Comparison of ENCODE assay signal across 1 cellular context in genomic region chr15:68227806-68228142, GRCh38.
TF ChIP-seq lines count a peak whose summit lies in the region.

No MANE protein-coding gene starts in this region.

TF ChIP-seq in IMR-90, 13 proteins besides CTCF, POLR2A, EP300 and RAD21 (continued from another document):
- no peak for TF ChIP-seq MAFK (IDR thresholded peaks at IDR 0.05; ENCODE audit: low read depth, low read length)
- TF ChIP-seq RFX5 (IDR thresholded peaks at IDR 0.05; ENCODE audit: low read depth, low read length), result no peak
- no peak for TF ChIP-seq FOS (IDR thresholded peaks at IDR 0.05; ENCODE audit: low read depth, low read length)
- no peak for TF ChIP-seq MXI1 (IDR thresholded peaks at IDR 0.05; ENCODE audit: borderline replicate concordance, low read depth, low read length)
- TF ChIP-seq SMC3 (IDR thresholded peaks at IDR 0.05; ENCODE audit: low read depth, low read length), result no peak
- TF ChIP-seq NFE2L2 (IDR thresholded peaks at IDR 0.05; ENCODE audit: low read depth, low read length), result no peak
- no peak for TF ChIP-seq RCOR1 (IDR thresholded peaks at IDR 0.05; ENCODE audit: insufficient replicate concordance, low read length)
- TF ChIP-seq ELK1 (IDR thresholded peaks at IDR 0.05; ENCODE audit: borderline replicate concordance, low read depth, low read length), result no peak
- TF ChIP-seq MAZ (IDR thresholded peaks at IDR 0.05; ENCODE audit: borderline replicate concordance, low read depth, low read length), result no peak
